8 cellular contexts compared by ENCODE assay signal in the genomic region with DNA sequence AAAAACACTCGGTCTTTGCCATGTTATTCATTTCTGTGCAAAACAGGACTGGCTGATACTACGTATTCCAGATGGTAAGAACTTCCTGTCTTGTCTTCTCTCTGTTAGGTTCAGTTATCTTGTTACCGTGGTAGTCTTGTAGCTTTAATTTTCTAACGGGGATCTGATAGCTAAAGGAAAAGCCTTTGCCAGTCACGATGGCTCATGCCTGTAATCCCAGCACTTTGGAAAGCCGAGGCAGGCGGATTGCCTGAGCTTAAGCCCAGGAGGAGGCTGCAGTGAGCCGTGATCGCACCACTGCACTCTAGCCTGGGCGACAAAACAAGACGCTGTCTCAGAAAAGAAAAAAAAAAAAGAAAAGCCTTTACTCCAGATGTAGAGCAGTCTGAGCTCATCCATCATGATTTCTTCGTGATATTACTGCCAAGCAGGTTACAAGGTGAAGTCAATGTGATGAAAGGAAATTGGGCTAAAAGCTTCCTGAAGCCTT. TPM values are rescaled to one million over a fixed set of nuclear protein-coding genes. Genes with fewer than 3 reads are reported as not detected.
A peak's percentile ranks its signal among the peaks of the same experiment; 100 is the strongest.
DNase-seq lines count a peak whose midpoint lies in the region; ATAC-seq and TF ChIP-seq lines count a peak whose summit lies in the region.
"Had no signal": no experiment of that assay in that cellular context is flagged by ENCODE, and none has a peak within 500 bp of the region (broad histone marks: within the 10 kb centered on the region; RNA-seq: fewer than 3 reads in every experiment).

No MANE protein-coding gene starts in this region.

- intact Hi-C loops in left cardiac atrium (cut with DNase I), result no loop called here

- H3K79me2 ChIP-seq in smooth muscle cell (ENCODE audit: low read depth), result no peaks in the 10 kb centered on the region

- H3K4me2 ChIP-seq in smooth muscle cell, result peak overlapping the region; percentile 73
- H3K4me2 ChIP-seq: KMS-11 had no signal

- peaks cover 12% of the 10 kb centered on the region for H3K4me1 Mint-ChIP-seq in activated naive CD4-positive, alpha-beta T cell treated with anti-CD3 and anti-CD28 coated beads, Interleukin-2, amount 50 U/mL, for 24 hours

- 9% methylated on average over 12 of the region's 12 CpGs for WGBS in smooth muscle cell (ENCODE audit: low lambda C conversion rate)

- H4K20me1 ChIP-seq in smooth muscle cell (ENCODE audit: low read depth), result no peaks in the 10 kb centered on the region

- H3K4me3 Mint-ChIP-seq in activated naive CD4-positive, alpha-beta T cell treated with anti-CD3 and anti-CD28 coated beads, Interleukin-2, amount 50 U/mL, for 24 hours, result peak overlapping the region; percentile 84

- H3K36me3 ChIP-seq in HUES6 (ENCODE audit: control insufficient read depth, insufficient read depth, low read length), result no peaks in the 10 kb centered on the region
- no peaks in the 10 kb centered on the region for H3K36me3 ChIP-seq in smooth muscle cell (ENCODE audit: low read depth)

- no peak for TF ChIP-seq CTCF in smooth muscle cell (IDR thresholded peaks at IDR 0.05; ENCODE audit: borderline replicate concordance, insufficient read depth, poor library complexity, severe bottlenecking)

- H3K4me1 ChIP-seq in HUES6 (ENCODE audit: control insufficient read depth, insufficient read depth, low read length) (peaks cover 15% of the 10 kb centered on the region), smooth muscle cell (ENCODE audit: low read depth) (peaks cover 6% of the 10 kb centered on the region)

- peak overlapping the region; percentile 70 for H3K9ac ChIP-seq in HUES6 (ENCODE audit: low read length)
- peak overlapping the region; percentile 5 for H3K9ac ChIP-seq in smooth muscle cell (ENCODE audit: low read depth)
- H3K9ac ChIP-seq: KMS-11 had no signal

- DNase-seq in left cardiac atrium (peak; percentile 40), smooth muscle cell (lab: John Stamatoyannopoulos, UW; ENCODE audit: unreplicated experiment) (peak; percentile 1)
- no peak for DNase-seq in activated CD8-positive, alpha-beta memory T cell treated with anti-CD3 and anti-CD28 coated beads, Interleukin-2, amount 50 U/mL, for 48 hours

- peak overlapping the region; percentile 41 for H2AFZ ChIP-seq in smooth muscle cell (ENCODE audit: low read depth)

- H3K27ac ChIP-seq in HUES6 (ENCODE audit: low read depth, low read length), result peak overlapping the region; percentile 10; the same call in 1 of the 2 replicates
- peak overlapping the region; percentile 33 for H3K27ac ChIP-seq in smooth muscle cell (ENCODE audit: low read depth)
- H3K27ac ChIP-seq: KMS-11 had no signal

- H3K27ac Mint-ChIP-seq in activated naive CD4-positive, alpha-beta T cell treated with anti-CD3 and anti-CD28 coated beads, Interleukin-2, amount 50 U/mL, for 24 hours, result peak overlapping the region; percentile 72

- no peaks in the 10 kb centered on the region for H3K36me3 Mint-ChIP-seq in activated naive CD4-positive, alpha-beta T cell treated with anti-CD3 and anti-CD28 coated beads, Interleukin-2, amount 50 U/mL, for 24 hours

- peaks cover 8% of the 10 kb centered on the region for H3F3A ChIP-seq in smooth muscle cell (ENCODE audit: low read depth)

- H3K9me3 ChIP-seq in HUES6 (ENCODE audit: control insufficient read depth, insufficient read depth, low read depth, low read length) (no peaks in the 10 kb centered on the region), smooth muscle cell (replicated peaks; ENCODE audit: low read depth) (no peaks in the 10 kb centered on the region)

- no peaks in the 10 kb centered on the region for H3K27me3 ChIP-seq in HUES6 (ENCODE audit: control insufficient read depth, insufficient read depth, low read length)
- H3K27me3 ChIP-seq in smooth muscle cell (ENCODE audit: low read depth), result no peaks in the 10 kb centered on the region

- no peaks in the 10 kb centered on the region for H3K9me3 Mint-ChIP-seq in activated naive CD4-positive, alpha-beta T cell treated with anti-CD3 and anti-CD28 coated beads, Interleukin-2, amount 50 U/mL, for 24 hours

- ATAC-seq in left cardiac atrium (peak; percentile 68 to 87), HG02798 (IDR thresholded peaks at IDR 0.05; ENCODE audit: poor library complexity, unreplicated experiment) (no peak), GM18909 (IDR thresholded peaks at IDR 0.05; ENCODE audit: poor library complexity, unreplicated experiment) (no peak)

- H3K4me3 ChIP-seq in HUES6 (ENCODE audit: low read depth, low read length), result peak overlapping the region; percentile 29
- H3K4me3 ChIP-seq in smooth muscle cell, result peak overlapping the region; percentile 24

- H3K27me3 Mint-ChIP-seq in activated naive CD4-positive, alpha-beta T cell treated with anti-CD3 and anti-CD28 coated beads, Interleukin-2, amount 50 U/mL, for 24 hours, result no peaks in the 10 kb centered on the region

RNA-seq across cellular contexts. Expression of gene MSTO1, which starts 11.1 kb away (rescaled TPM):
- total RNA-seq in left cardiac atrium, result 10 to 100 TPM; 16.0 to 31.6 TPM
- total RNA-seq in smooth muscle cell, result 13.3 and 17.5 TPM in 2 replicates
- polyA plus RNA-seq in smooth muscle cell, result 36.5 and 41.2 TPM in 2 replicates

RNA-seq across cellular contexts. Expression of gene ASH1L, which starts 36.3 kb away (rescaled TPM):
- 10 to 100 TPM; 40.6 to 45.9 TPM for total RNA-seq in left cardiac atrium
- 34.0 and 38.7 TPM in 2 replicates for total RNA-seq in smooth muscle cell
- polyA plus RNA-seq in smooth muscle cell, result 9.2 and 15.0 TPM in 2 replicates

Comparison
In these comparisons a context has a peak if more than half of its experiments do, and no peak if none do; other contexts are left out.
1. ATAC-seq: peak in left cardiac atrium (2 of 2); none in HG02798 (single experiment) and GM18909 (single experiment).